Comparison of ENCODE assay signal across 1 cellular context in the genomic region with DNA sequence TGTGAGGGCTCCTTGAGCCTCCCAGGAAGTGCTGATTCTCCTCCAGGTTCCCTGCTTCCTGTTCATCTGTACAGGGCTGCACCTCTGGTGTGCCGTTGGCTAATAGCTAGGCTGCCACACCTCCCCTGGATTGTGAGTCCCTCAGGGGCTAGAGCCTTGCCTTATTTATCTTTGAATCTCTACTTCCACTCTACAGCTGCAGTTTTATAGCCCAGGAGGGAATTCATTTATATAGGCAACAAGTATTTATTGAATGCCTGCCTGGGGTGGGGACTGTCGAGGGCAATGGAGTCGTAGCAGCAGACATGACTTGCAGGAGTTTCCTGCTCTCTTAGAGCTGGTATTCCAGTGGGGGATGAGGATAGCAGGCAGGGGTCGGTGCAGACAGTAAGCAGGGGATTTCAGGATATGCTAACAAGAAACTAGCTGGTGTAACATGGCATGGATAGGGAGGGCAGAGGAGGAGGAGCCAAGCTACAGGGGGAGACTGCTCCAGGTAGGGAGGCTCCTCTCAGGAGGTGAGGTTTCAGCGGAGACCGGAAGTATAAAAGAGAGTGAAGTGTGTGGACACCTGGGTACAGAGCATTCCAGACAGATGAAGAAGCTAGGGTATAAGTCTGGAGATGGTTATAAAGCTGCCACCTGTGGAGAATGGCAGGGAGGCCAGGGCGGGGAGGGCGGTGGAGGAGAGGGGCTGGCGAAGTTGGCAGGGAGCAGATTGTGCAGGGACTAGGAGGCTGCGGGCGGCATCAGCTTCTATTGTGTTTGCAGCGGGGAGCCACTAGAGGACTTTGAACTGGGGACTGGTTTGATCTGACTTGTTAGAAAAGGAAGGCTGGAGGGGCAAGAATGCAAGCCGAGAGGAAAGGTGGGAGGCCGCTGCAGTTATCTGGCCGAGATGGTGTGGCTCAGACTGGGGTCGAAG.
TF ChIP-seq lines count a peak whose summit lies in the region.

No MANE protein-coding gene starts in this region.

TF ChIP-seq in GM23338, 12 proteins besides CTCF, POLR2A, EP300 and RAD21:
- TF ChIP-seq, protein P1, sequence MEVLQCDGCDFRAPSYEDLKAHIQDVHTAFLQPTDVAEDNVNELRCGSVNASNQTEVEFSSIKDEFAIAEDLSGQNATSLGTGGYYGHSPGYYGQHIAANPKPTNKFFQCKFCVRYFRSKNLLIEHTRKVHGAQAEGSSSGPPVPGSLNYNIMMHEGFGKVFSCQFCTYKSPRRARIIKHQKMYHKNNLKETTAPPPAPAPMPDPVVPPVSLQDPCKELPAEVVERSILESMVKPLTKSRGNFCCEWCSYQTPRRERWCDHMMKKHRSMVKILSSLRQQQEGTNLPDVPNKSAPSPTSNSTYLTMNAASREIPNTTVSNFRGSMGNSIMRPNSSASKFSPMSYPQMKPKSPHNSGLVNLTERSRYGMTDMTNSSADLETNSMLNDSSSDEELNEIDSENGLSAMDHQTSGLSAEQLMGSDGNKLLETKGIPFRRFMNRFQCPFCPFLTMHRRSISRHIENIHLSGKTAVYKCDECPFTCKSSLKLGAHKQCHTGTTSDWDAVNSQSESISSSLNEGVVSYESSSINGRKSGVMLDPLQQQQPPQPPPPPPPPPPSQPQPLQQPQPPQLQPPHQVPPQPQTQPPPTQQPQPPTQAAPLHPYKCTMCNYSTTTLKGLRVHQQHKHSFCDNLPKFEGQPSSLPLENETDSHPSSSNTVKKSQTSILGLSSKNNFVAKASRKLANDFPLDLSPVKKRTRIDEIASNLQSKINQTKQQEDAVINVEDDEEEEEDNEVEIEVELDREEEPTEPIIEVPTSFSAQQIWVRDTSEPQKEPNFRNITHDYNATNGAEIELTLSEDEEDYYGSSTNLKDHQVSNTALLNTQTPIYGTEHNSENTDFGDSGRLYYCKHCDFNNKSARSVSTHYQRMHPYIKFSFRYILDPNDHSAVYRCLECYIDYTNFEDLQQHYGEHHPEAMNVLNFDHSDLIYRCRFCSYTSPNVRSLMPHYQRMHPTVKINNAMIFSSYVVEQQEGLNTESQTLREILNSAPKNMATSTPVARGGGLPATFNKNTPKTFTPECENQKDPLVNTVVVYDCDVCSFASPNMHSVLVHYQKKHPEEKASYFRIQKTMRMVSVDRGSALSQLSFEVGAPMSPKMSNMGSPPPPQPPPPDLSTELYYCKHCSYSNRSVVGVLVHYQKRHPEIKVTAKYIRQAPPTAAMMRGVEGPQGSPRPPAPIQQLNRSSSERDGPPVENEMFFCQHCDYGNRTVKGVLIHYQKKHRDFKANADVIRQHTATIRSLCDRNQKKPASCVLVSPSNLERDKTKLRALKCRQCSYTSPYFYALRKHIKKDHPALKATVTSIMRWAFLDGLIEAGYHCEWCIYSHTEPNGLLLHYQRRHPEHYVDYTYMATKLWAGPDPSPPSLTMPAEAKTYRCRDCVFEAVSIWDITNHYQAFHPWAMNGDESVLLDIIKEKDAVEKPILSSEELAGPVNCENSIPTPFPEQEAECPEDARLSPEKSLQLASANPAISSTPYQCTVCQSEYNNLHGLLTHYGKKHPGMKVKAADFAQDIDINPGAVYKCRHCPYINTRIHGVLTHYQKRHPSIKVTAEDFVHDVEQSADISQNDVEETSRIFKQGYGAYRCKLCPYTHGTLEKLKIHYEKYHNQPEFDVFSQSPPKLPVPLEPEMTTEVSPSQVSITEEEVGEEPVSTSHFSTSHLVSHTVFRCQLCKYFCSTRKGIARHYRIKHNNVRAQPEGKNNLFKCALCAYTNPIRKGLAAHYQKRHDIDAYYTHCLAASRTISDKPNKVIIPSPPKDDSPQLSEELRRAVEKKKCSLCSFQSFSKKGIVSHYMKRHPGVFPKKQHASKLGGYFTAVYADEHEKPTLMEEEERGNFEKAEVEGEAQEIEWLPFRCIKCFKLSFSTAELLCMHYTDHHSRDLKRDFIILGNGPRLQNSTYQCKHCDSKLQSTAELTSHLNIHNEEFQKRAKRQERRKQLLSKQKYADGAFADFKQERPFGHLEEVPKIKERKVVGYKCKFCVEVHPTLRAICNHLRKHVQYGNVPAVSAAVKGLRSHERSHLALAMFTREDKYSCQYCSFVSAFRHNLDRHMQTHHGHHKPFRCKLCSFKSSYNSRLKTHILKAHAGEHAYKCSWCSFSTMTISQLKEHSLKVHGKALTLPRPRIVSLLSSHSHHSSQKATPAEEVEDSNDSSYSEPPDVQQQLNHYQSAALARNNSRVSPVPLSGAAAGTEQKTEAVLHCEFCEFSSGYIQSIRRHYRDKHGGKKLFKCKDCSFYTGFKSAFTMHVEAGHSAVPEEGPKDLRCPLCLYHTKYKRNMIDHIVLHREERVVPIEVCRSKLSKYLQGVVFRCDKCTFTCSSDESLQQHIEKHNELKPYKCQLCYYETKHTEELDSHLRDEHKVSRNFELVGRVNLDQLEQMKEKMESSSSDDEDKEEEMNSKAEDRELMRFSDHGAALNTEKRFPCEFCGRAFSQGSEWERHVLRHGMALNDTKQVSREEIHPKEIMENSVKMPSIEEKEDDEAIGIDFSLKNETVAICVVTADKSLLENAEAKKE (CRISPR knock-in tag; IDR thresholded peaks at IDR 0.05): no peak
- TF ChIP-seq EZH2phosphoT487 (IDR thresholded peaks at IDR 0.05; ENCODE audit: unreplicated experiment) (no peak), STAT1 (IDR thresholded peaks at IDR 0.05; ENCODE audit: unreplicated experiment) (no peak), ZNF331 (CRISPR knock-in tag; IDR thresholded peaks at IDR 0.05; ENCODE audit: low read depth) (no peak), EZH2 (IDR thresholded peaks at IDR 0.05; ENCODE audit: low read depth, unreplicated experiment) (no peak), ZNF114 (CRISPR knock-in tag; IDR thresholded peaks at IDR 0.05) (no peak), CREB1 (CRISPR knock-in tag; IDR thresholded peaks at IDR 0.05; ENCODE audit: low read depth) (no peak), JUNB (IDR thresholded peaks at IDR 0.05; ENCODE audit: unreplicated experiment) (no peak), POLR2AphosphoS5 (IDR thresholded peaks at IDR 0.05; ENCODE audit: low read depth) (no peak), NANOG (IDR thresholded peaks at IDR 0.05; ENCODE audit: borderline replicate concordance) (no peak)
- TF ChIP-seq, protein P2, sequence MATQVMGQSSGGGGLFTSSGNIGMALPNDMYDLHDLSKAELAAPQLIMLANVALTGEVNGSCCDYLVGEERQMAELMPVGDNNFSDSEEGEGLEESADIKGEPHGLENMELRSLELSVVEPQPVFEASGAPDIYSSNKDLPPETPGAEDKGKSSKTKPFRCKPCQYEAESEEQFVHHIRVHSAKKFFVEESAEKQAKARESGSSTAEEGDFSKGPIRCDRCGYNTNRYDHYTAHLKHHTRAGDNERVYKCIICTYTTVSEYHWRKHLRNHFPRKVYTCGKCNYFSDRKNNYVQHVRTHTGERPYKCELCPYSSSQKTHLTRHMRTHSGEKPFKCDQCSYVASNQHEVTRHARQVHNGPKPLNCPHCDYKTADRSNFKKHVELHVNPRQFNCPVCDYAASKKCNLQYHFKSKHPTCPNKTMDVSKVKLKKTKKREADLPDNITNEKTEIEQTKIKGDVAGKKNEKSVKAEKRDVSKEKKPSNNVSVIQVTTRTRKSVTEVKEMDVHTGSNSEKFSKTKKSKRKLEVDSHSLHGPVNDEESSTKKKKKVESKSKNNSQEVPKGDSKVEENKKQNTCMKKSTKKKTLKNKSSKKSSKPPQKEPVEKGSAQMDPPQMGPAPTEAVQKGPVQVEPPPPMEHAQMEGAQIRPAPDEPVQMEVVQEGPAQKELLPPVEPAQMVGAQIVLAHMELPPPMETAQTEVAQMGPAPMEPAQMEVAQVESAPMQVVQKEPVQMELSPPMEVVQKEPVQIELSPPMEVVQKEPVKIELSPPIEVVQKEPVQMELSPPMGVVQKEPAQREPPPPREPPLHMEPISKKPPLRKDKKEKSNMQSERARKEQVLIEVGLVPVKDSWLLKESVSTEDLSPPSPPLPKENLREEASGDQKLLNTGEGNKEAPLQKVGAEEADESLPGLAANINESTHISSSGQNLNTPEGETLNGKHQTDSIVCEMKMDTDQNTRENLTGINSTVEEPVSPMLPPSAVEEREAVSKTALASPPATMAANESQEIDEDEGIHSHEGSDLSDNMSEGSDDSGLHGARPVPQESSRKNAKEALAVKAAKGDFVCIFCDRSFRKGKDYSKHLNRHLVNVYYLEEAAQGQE (IDR thresholded peaks at IDR 0.05; ENCODE audit: unreplicated experiment): no peak
- TF ChIP-seq, protein P3, sequence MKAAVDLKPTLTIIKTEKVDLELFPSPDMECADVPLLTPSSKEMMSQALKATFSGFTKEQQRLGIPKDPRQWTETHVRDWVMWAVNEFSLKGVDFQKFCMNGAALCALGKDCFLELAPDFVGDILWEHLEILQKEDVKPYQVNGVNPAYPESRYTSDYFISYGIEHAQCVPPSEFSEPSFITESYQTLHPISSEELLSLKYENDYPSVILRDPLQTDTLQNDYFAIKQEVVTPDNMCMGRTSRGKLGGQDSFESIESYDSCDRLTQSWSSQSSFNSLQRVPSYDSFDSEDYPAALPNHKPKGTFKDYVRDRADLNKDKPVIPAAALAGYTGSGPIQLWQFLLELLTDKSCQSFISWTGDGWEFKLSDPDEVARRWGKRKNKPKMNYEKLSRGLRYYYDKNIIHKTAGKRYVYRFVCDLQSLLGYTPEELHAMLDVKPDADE (IDR thresholded peaks at IDR 0.05): no peak
